ENCODE assay signal across 12 cellular contexts in genomic region chr10:35219906-35220890, GRCh38.
DNase-seq lines count a peak whose midpoint lies in the region; ATAC-seq and TF ChIP-seq lines count a peak whose summit lies in the region.
"Had no signal": no experiment of that assay in that cellular context is flagged by ENCODE, and none has a peak within 500 bp of the region (broad histone marks: within the 10 kb centered on the region; RNA-seq: fewer than 3 reads in every experiment).

No MANE protein-coding gene starts in this region.

- H2AFZ ChIP-seq in ACC112 (ENCODE audit: low read length, unreplicated experiment): peak overlapping the region; percentile 42
- H2AFZ ChIP-seq in GM23248: peak overlapping the region; percentile 39; the same call in 1 of the 2 replicates

- no peak for DNase-seq in GM23248
- DNase-seq in adipocyte (ENCODE audit: low read depth): peak; percentile 6
- no peak for DNase-seq in DMS79 treated with DMSO at 0.1 percent for 48 hours (lab: John Stamatoyannopoulos, UW)
- no peak for DNase-seq in heart left ventricle
- DNase-seq: gastrocnemius medialis, MV-4-11, T-helper 9 cell had no signal

- no peak overlapping the region for H3K4me2 ChIP-seq in GM23248 (ENCODE audit: unreplicated experiment)

- H3K9me3 ChIP-seq in GM23248 (ENCODE audit: low read depth) (no peaks in the 10 kb centered on the region), adipocyte (ENCODE audit: control insufficient read depth, low read length) (no peaks in the 10 kb centered on the region), liver (ENCODE audit: control insufficient read depth in 4 of 4, low read length in 3 of 4) (no peaks in the 10 kb centered on the region), heart left ventricle (no peaks in the 10 kb centered on the region)
- H3K9me3 ChIP-seq: gastrocnemius medialis, HAP-1 had no signal

- TF ChIP-seq POLR2A in heart left ventricle (IDR thresholded peaks at IDR 0.05): no peak

- no peaks in the 10 kb centered on the region for H3K9me2 ChIP-seq in GM23248 (ENCODE audit: insufficient read depth)

- no peak for TF ChIP-seq CTCF in liver (IDR thresholded peaks at IDR 0.05; ENCODE audit: low read depth, low read length, missing input control)
- no peak for TF ChIP-seq CTCF in heart left ventricle (IDR thresholded peaks at IDR 0.05)

- H4K20me1 ChIP-seq in GM23248 (ENCODE audit: insufficient read depth): no peaks in the 10 kb centered on the region

- peak; percentile 39 to 45 for TF ChIP-seq RAD21 in liver (IDR thresholded peaks at IDR 0.05)

- in situ Hi-C loops in GM23248 (cut with MboI): loop anchor here (5.0 to 25.0 kb wide), 2 partner anchors 98 to 558 kb away; no protein-coding TSS in a partner anchor

- no peaks in the 10 kb centered on the region for H3F3A ChIP-seq in GM23248 (ENCODE audit: insufficient read depth)

- ATAC-seq in GM18909 (IDR thresholded peaks at IDR 0.05; ENCODE audit: poor library complexity, unreplicated experiment) (no peak), GM21576 (IDR thresholded peaks at IDR 0.05; ENCODE audit: unreplicated experiment) (no peak), heart left ventricle (no peak)
- ATAC-seq: gastrocnemius medialis had no signal

- H3K79me2 ChIP-seq in ACC112 (ENCODE audit: control insufficient read depth, insufficient read depth, low read length, unreplicated experiment): no peaks in the 10 kb centered on the region
- no peaks in the 10 kb centered on the region for H3K79me2 ChIP-seq in GM23248 (ENCODE audit: insufficient read depth)

- no peaks in the 10 kb centered on the region for H3K36me3 ChIP-seq in ACC112 (ENCODE audit: insufficient read depth, low read length)
- H3K36me3 ChIP-seq in GM23248 (ENCODE audit: low read depth): no peaks in the 10 kb centered on the region
- no peaks in the 10 kb centered on the region for H3K36me3 ChIP-seq in adipocyte (ENCODE audit: control insufficient read depth, insufficient read depth, low read length, severe bottlenecking)
- no peaks in the 10 kb centered on the region for H3K36me3 ChIP-seq in liver (ENCODE audit: control insufficient read depth in 4 of 4, insufficient read depth in 3 of 4, low read depth in 1 of 4, low read length in 3 of 4)
- no peaks in the 10 kb centered on the region for H3K36me3 ChIP-seq in heart left ventricle
- H3K36me3 ChIP-seq: gastrocnemius medialis, HAP-1 had no signal

- H3K4me3 ChIP-seq in ACC112 (ENCODE audit: low read depth, low read length) (no peak overlapping the region), GM23248 (no peak overlapping the region), adipocyte (ENCODE audit: low read length) (no peak overlapping the region), liver (ENCODE audit: low read depth in 1 of 3, low read length in 3 of 3) (no peak overlapping the region), heart left ventricle (no peak overlapping the region)
- H3K4me3 ChIP-seq: gastrocnemius medialis, HAP-1 had no signal

- WGBS in GM23248 (ENCODE audit: low coverage in 1 of 2, low lambda C conversion rate in 2 of 2, missing lambda C conversion rate in 2 of 2), 2 experiments: 75 to 78% methylated on average over 4 of the region's 4 CpGs
- WGBS in liver: 35% methylated on average over 4 of the region's 4 CpGs
- WGBS in heart left ventricle, 4 donors: 80 to 90% (median 85%) methylated on average over 4 of the region's 4 CpGs

- H3K9ac ChIP-seq in GM23248: no peak overlapping the region
- no peak overlapping the region for H3K9ac ChIP-seq in adipocyte (ENCODE audit: low read length)
- no peak overlapping the region for H3K9ac ChIP-seq in liver (ENCODE audit: low read depth in 1 of 2, low read length in 2 of 2)

- H3K27ac ChIP-seq in ACC112 (ENCODE audit: low read depth, low read length) (no peak overlapping the region), GM23248 (no peak overlapping the region), liver (ENCODE audit: low read depth in 1 of 2, low read length in 2 of 2) (peak overlapping the region; percentile 57 to 60), heart left ventricle (no peak overlapping the region)
- H3K27ac ChIP-seq: gastrocnemius medialis had no signal

- intact Hi-C loops in heart left ventricle (cut with DNase I): loop anchor here in 6 of 10 donors (2.0 to 5.0 kb wide), 4 partner anchors 95 to 228 kb away; no protein-coding TSS in a partner anchor

- peaks cover 4% of the 10 kb centered on the region for H3K4me1 ChIP-seq in ACC112 (ENCODE audit: control insufficient read depth, insufficient read depth, low read length, unreplicated experiment)
- H3K4me1 ChIP-seq in GM23248 (ENCODE audit: insufficient read depth): no peaks in the 10 kb centered on the region
- no peaks in the 10 kb centered on the region for H3K4me1 ChIP-seq in adipocyte (ENCODE audit: control insufficient read depth, insufficient read depth, low read length)
- peaks cover 12 to 46% (median 40%) of the 10 kb centered on the region in 4 donors for H3K4me1 ChIP-seq in liver (ENCODE audit: control insufficient read depth in 4 of 4, insufficient read depth in 4 of 4, low read length in 3 of 4)
- peaks cover 0 to 40% (median 20%) of the 10 kb centered on the region in 12 donors for H3K4me1 ChIP-seq in heart left ventricle

- H3K27me3 ChIP-seq in ACC112 (ENCODE audit: insufficient read depth, low read length) (no peaks in the 10 kb centered on the region), GM23248 (replicated peaks; ENCODE audit: insufficient read depth) (no peaks in the 10 kb centered on the region), adipocyte (replicated peaks; ENCODE audit: control insufficient read depth, insufficient read depth, low read length) (no peaks in the 10 kb centered on the region), liver (ENCODE audit: control insufficient read depth in 4 of 4, insufficient read depth in 4 of 4, low read length in 3 of 4) (no peaks in the 10 kb centered on the region), heart left ventricle (no peaks in the 10 kb centered on the region)
- H3K27me3 ChIP-seq: gastrocnemius medialis had no signal

TF ChIP-seq in liver, 16 proteins besides CTCF, POLR2A, EP300 and RAD21 (continues in another document):
- peak in 1 of 2 donors; percentile 60 for TF ChIP-seq GABPA (IDR thresholded peaks at IDR 0.05 in 1 of 2, conservative IDR thresholded peaks at IDR 0.05 in 1 of 2)
- TF ChIP-seq HNF4G (IDR thresholded peaks at IDR 0.05): peak; percentile 78
- peak; percentile 63 for TF ChIP-seq ATF3 (IDR thresholded peaks at IDR 0.05)
- TF ChIP-seq SP1 (IDR thresholded peaks at IDR 0.05): peak; percentile 86
- TF ChIP-seq EGR1 (IDR thresholded peaks at IDR 0.05; ENCODE audit: low read depth in 2 of 2): peak in 1 of 2 donors; percentile 54
- TF ChIP-seq HNF4A (conservative IDR thresholded peaks at IDR 0.05): peak; percentile 92 to 93
- TF ChIP-seq YY1 (IDR thresholded peaks at IDR 0.05): peak; percentile 91
- TF ChIP-seq, protein P1, sequence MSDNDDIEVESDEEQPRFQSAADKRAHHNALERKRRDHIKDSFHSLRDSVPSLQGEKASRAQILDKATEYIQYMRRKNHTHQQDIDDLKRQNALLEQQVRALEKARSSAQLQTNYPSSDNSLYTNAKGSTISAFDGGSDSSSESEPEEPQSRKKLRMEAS (IDR thresholded peaks at IDR 0.05): peak; percentile 76
- TF ChIP-seq ZBTB33 (IDR thresholded peaks at IDR 0.05): peak; percentile 69
- TF ChIP-seq NR2F2 (IDR thresholded peaks at IDR 0.05): peak; percentile 91
- TF ChIP-seq RXRA (IDR thresholded peaks at IDR 0.05): peak; percentile 90 to 97
- TF ChIP-seq FOXA1 (IDR thresholded peaks at IDR 0.05): peak; percentile 37
- TF ChIP-seq JUND (IDR thresholded peaks at IDR 0.05): peak; percentile 62 to 79
- TF ChIP-seq, protein P2, sequence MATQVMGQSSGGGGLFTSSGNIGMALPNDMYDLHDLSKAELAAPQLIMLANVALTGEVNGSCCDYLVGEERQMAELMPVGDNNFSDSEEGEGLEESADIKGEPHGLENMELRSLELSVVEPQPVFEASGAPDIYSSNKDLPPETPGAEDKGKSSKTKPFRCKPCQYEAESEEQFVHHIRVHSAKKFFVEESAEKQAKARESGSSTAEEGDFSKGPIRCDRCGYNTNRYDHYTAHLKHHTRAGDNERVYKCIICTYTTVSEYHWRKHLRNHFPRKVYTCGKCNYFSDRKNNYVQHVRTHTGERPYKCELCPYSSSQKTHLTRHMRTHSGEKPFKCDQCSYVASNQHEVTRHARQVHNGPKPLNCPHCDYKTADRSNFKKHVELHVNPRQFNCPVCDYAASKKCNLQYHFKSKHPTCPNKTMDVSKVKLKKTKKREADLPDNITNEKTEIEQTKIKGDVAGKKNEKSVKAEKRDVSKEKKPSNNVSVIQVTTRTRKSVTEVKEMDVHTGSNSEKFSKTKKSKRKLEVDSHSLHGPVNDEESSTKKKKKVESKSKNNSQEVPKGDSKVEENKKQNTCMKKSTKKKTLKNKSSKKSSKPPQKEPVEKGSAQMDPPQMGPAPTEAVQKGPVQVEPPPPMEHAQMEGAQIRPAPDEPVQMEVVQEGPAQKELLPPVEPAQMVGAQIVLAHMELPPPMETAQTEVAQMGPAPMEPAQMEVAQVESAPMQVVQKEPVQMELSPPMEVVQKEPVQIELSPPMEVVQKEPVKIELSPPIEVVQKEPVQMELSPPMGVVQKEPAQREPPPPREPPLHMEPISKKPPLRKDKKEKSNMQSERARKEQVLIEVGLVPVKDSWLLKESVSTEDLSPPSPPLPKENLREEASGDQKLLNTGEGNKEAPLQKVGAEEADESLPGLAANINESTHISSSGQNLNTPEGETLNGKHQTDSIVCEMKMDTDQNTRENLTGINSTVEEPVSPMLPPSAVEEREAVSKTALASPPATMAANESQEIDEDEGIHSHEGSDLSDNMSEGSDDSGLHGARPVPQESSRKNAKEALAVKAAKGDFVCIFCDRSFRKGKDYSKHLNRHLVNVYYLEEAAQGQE (IDR thresholded peaks at IDR 0.05): peak; percentile 66
- no peak for TF ChIP-seq TAF1 (conservative IDR thresholded peaks at IDR 0.05)

Comparison
In these comparisons a context has a peak if more than half of its experiments do, and no peak if none do; other contexts are left out.
1. H3K27ac ChIP-seq: peak in liver (2 of 2); none in ACC112 (single experiment), GM23248 (single experiment) and heart left ventricle (0 of 12).